ENCODE assay signal across 1 cellular context in genomic region chr2:33436083-33436482, GRCh38.
TF ChIP-seq lines count a peak whose summit lies in the region.

No MANE protein-coding gene starts in this region.

TF ChIP-seq in K562, 482 proteins besides CTCF, POLR2A, EP300 and RAD21:
- TF ChIP-seq PATZ1 (CRISPR knock-in tag; IDR thresholded peaks at IDR 0.05; ENCODE audit: borderline replicate concordance) (no peak), SMAD4 (CRISPR knock-in tag; conservative IDR thresholded peaks at IDR 0.05) (no peak), PTTG1 (tag; IDR thresholded peaks at IDR 0.05; ENCODE audit: low read depth) (no peak), SOX6 (IDR thresholded peaks at IDR 0.05) (no peak), CREBBP (IDR thresholded peaks at IDR 0.05; ENCODE audit: low read depth, low read length) (no peak), PHF20 (IDR thresholded peaks at IDR 0.05; ENCODE audit: partially characterized antibody) (no peak), ZFPM2 (CRISPR knock-in tag; IDR thresholded peaks at IDR 0.05) (no peak), BCLAF1 (IDR thresholded peaks at IDR 0.05; ENCODE audit: borderline replicate concordance in 1 of 2, control insufficient read depth in 1 of 2, low read depth in 2 of 2, low read length in 1 of 2) (no peak), POLR3G (IDR thresholded peaks at IDR 0.05; ENCODE audit: extremely low read depth, insufficient read length, insufficient replicate concordance) (no peak), NR2C1 (IDR thresholded peaks at IDR 0.05) (no peak), NR2C1 (tag; IDR thresholded peaks at IDR 0.05) (no peak), ZHX1 (conservative IDR thresholded peaks at IDR 0.05; ENCODE audit: low read length) (no peak), SREBF1 (IDR thresholded peaks at IDR 0.05; ENCODE audit: borderline replicate concordance, low read depth, low read length) (no peak), ZBTB8A (IDR thresholded peaks at IDR 0.05; ENCODE audit: partially characterized antibody) (no peak), HMGXB4 (CRISPR knock-in tag; IDR thresholded peaks at IDR 0.05) (no peak), ZNF507 (tag; conservative IDR thresholded peaks at IDR 0.05) (no peak), SETDB1 (IDR thresholded peaks at IDR 0.05; ENCODE audit: low read length) (no peak), CEBPG (CRISPR knock-in tag; IDR thresholded peaks at IDR 0.05) (no peak), CEBPG (tag; conservative IDR thresholded peaks at IDR 0.05 in 1 of 2, IDR thresholded peaks at IDR 0.05 in 1 of 2) (no peak), RBBP5 (IDR thresholded peaks at IDR 0.05; ENCODE audit: borderline replicate concordance, insufficient read depth, low read length, poor library complexity, severe bottlenecking) (no peak), FOS (IDR thresholded peaks at IDR 0.05; ENCODE audit: extremely low read depth, insufficient read length) (no peak), FOXJ3 (CRISPR knock-in tag; IDR thresholded peaks at IDR 0.05) (no peak)
